14 cellular contexts compared by ENCODE assay signal in the genomic region with DNA sequence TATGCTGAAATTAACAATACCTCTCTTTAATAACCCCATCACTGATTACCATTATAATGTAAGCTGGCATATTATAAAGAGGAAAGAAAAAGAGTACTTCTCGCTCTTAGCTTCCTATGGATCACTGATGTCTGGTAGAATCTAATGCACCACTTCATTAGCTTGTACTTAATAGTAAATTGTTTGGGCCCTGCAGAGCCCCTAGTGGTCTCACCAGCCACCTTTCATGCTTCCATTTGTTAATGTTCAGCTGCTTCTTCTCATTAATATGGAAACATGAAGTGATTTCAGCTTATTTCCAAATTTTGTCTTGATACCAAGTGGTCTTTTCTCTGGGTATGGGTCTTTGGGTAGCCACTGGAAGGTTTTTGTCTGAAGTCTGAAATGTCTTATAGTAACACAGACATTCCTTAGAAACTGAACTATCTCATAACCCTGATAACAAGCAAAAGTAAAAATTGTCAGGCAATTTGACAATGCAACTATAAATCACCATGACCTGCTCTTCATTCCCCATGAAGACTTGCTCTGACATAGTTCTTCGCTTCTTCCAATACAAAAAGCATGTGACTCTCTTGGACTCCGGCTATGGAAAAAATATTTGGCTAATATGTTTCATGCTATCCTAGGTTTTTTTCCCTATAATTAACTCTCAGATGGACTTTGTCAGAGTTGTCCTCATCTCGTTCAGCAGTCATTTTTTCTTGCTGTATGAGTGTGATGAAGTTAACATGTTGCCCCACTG.
DNase-seq lines count a peak whose midpoint lies in the region; ATAC-seq, FAIRE-seq and TF ChIP-seq lines count a peak whose summit lies in the region.
"Had no signal": no experiment of that assay in that cellular context is flagged by ENCODE, and none has a peak within 500 bp of the region (broad histone marks: within the 10 kb centered on the region; RNA-seq: fewer than 3 reads in every experiment).

No MANE protein-coding gene starts in this region.

- TF ChIP-seq CTCF in GM12878 (IDR thresholded peaks at IDR 0.05 in 2 of 3, conservative IDR thresholded peaks at IDR 0.05 in 1 of 3; ENCODE audit: control insufficient read depth in 2 of 3, extremely low read depth in 1 of 3, insufficient read depth in 1 of 3, low read depth in 3 of 3, low read length in 3 of 3) (peak in 2 of 3 experiments; percentile 16 to 39; a peak in 2 of 6 replicates), nephron (IDR thresholded peaks at IDR 0.05; ENCODE audit: unreplicated experiment in 3 of 3) (peak in 2 of 3 experiments; percentile 28 to 31), GM10248 (IDR thresholded peaks at IDR 0.05; ENCODE audit: control extremely low read depth, extremely low read depth, low read depth, missing control alignments) (no peak), transverse colon (IDR thresholded peaks at IDR 0.05) (no peak), spleen (IDR thresholded peaks at IDR 0.05 in 8 of 11, conservative IDR thresholded peaks at IDR 0.05 in 3 of 11) (no peak)

- no peaks in the 10 kb centered on the region for H3K27me3 Mint-ChIP-seq in nephron (ENCODE audit: low read depth)

- H3K4me2 ChIP-seq in Karpas-422 (ENCODE audit: low read depth, low read length, poor library complexity, severe bottlenecking) (no peak overlapping the region), GM12878 (ENCODE audit: control insufficient read depth, insufficient read depth) (no peak overlapping the region)

- no peaks in the 10 kb centered on the region for H3K4me1 ChIP-seq in Karpas-422 (ENCODE audit: low read length)
- no peaks in the 10 kb centered on the region for H3K4me1 ChIP-seq in GM12878 (ENCODE audit: control insufficient read depth, insufficient read depth, low read length)
- H3K4me1 ChIP-seq in transverse colon, result no peaks in the 10 kb centered on the region
- peaks cover 0 to 13% (median 0%) of the 10 kb centered on the region in 6 donors for H3K4me1 ChIP-seq in spleen
- H3K4me1 ChIP-seq: colonic mucosa had no signal

- CTCF ChIA-PET in GM12878 (lab: Yijun Ruan, JAX) (interaction anchor here (0.8 to 1.3 kb wide), 4 partner anchors 9 to 384 kb away, joined by 3 to 4 read pairs (median 4); no protein-coding TSS in a partner anchor), GM10248 (lab: Yijun Ruan, JAX) (interaction anchor here (0.9 to 2.0 kb wide), 7 partner anchors 9 to 182 kb away, joined by 3 to 6 read pairs (median 5); no protein-coding TSS in a partner anchor)

- no TSS peak for BruUV-seq in GM12878 (replicated peaks; lab: Mats Ljungman, UMichigan)

- H3K4me1 Mint-ChIP-seq in nephron, result peaks cover 19% of the 10 kb centered on the region

- no peak overlapping the region for H2AFZ ChIP-seq in Karpas-422 (ENCODE audit: low read length)
- H2AFZ ChIP-seq in GM12878 (ENCODE audit: control insufficient read depth, low read depth, low read length), result no peak overlapping the region

- TF ChIP-seq POLR2A in GM12878 (IDR thresholded peaks at IDR 0.05; ENCODE audit: low read depth, low read length) (no peak), transverse colon (IDR thresholded peaks at IDR 0.05) (no peak), spleen (IDR thresholded peaks at IDR 0.05) (no peak)

- H3K27ac ChIP-seq in Karpas-422 (ENCODE audit: low read length), result no peak overlapping the region
- H3K27ac ChIP-seq in GM12878 (ENCODE audit: control insufficient read depth, insufficient read depth), result no peak overlapping the region
- no peak overlapping the region for H3K27ac ChIP-seq in transverse colon
- H3K27ac ChIP-seq in spleen, result no peak overlapping the region
- H3K27ac ChIP-seq: colonic mucosa, HL-60 had no signal

- H3K9me3 ChIP-seq in Karpas-422 (ENCODE audit: low read length) (no peaks in the 10 kb centered on the region), GM12878 (replicated peaks; ENCODE audit: control insufficient read depth, insufficient read depth, low read length) (no peaks in the 10 kb centered on the region), transverse colon (no peaks in the 10 kb centered on the region), spleen (no peaks in the 10 kb centered on the region)
- H3K9me3 ChIP-seq: colonic mucosa had no signal

- TF ChIP-seq EP300 in GM12878 (IDR thresholded peaks at IDR 0.05; ENCODE audit: borderline replicate concordance in 1 of 2, control insufficient read depth in 1 of 2, low read depth in 2 of 2, low read length in 2 of 2) (no peak), transverse colon (IDR thresholded peaks at IDR 0.05; ENCODE audit: low read depth) (no peak)

- SMC1A ChIA-PET in GM12878 (lab: Charles Lee; ENCODE audit: uncharacterized antibody, unreplicated experiment), result interaction anchor here (0.7 to 2.1 kb wide), 7 partner anchors 9 to 159 kb away, joined by 3 to 7 read pairs (median 3); no protein-coding TSS in a partner anchor

- ATAC-seq in GM12878, result peak; percentile 63

- no peaks in the 10 kb centered on the region for H3K36me3 ChIP-seq in Karpas-422 (ENCODE audit: insufficient read depth, low read length)
- no peaks in the 10 kb centered on the region for H3K36me3 ChIP-seq in GM12878 (ENCODE audit: control insufficient read depth in 2 of 2, insufficient read depth in 2 of 2, low read length in 1 of 2)
- no peaks in the 10 kb centered on the region for H3K36me3 ChIP-seq in transverse colon
- H3K36me3 ChIP-seq in spleen, result no peaks in the 10 kb centered on the region
- H3K36me3 ChIP-seq: colonic mucosa had no signal

- H3K27ac Mint-ChIP-seq in nephron, result no peak overlapping the region

- H3K9ac ChIP-seq in Karpas-422 (ENCODE audit: low read length) (no peak overlapping the region), GM12878 (ENCODE audit: control insufficient read depth, insufficient read depth, low read length) (no peak overlapping the region)

- H3K79me2 ChIP-seq in Karpas-422 (ENCODE audit: low read length) (no peaks in the 10 kb centered on the region), GM12878 (ENCODE audit: control insufficient read depth, insufficient read depth, low read length) (no peaks in the 10 kb centered on the region)

- intact Hi-C loops in GM12878 (cut with micrococcal nuclease; ENCODE audit: unreplicated experiment) (loop anchor here (5.0 kb wide), 1 partner anchor 154 kb away; no protein-coding TSS in a partner anchor), transverse colon (cut with DNase I; ENCODE audit: low total_unique reads) (no loop called here), spleen (cut with DNase I; ENCODE audit: low total_unique reads) (no loop called here)

- peak; percentile 22; the same call in 1 of the 2 replicates for TF ChIP-seq RAD21 in GM12878 (IDR thresholded peaks at IDR 0.05; ENCODE audit: insufficient read depth, low read depth, low read length)

- no peaks in the 10 kb centered on the region for H3K9me3 Mint-ChIP-seq in nephron

- POLR2A ChIA-PET in GM12878 (lab: Charles Lee), result no interaction called here
- POLR2A ChIA-PET in GM10248 (lab: Yijun Ruan, JAX), result no interaction called here

- H3K4me3 Mint-ChIP-seq in nephron, result no peak overlapping the region

- 66% methylated on average over 4 of the region's 4 CpGs for whole genome bisulfite sequencing in GM12878 (ENCODE audit: insufficient coverage, insufficient replicate concordance, low lambda C conversion rate, missing lambda C conversion rate)
- 68 to 73% methylated on average over 4 of the region's 4 CpGs for WGBS in transverse colon (ENCODE audit: low coverage in 1 of 2), 2 donors
- WGBS in spleen, 5 donors, result 82 to 88% (median 83%) methylated on average over 4 of the region's 4 CpGs

- DNase-seq in ELR (ENCODE audit: low read depth) (peak; percentile 37), Karpas-422 (peak; percentile 52), GM12878 (ENCODE audit: low read depth, low spot score) (no peak), GM10248 (ENCODE audit: extremely low spot score) (no peak), RKO (ENCODE audit: low spot score) (no peak), transverse colon (no peak), spleen (no peak)
- DNase-seq: activated CD4-positive, CD25-positive, alpha-beta regulatory T cell treated with anti-CD3 and anti-CD28 coated beads, Interleukin-2, amount 50 U/mL, for 72 hours; activated effector memory CD4-positive, alpha-beta T cell treated with anti-CD3 and anti-CD28 coated beads, Interleukin-2, amount 50 U/mL, for 16 hours; colonic mucosa; EL; NCI-H1436 had no signal

- no peaks in the 10 kb centered on the region for H3K36me3 Mint-ChIP-seq in nephron (ENCODE audit: low read depth)

- FAIRE-seq in GM12878 (lab: Jason Lieb, UNC), result no peak

- in situ Hi-C loops in GM12878 (cut with MboI) (no loop called here), transverse colon (cut with MboI; ENCODE audit: low pct_ligation_motif_present in 1 of 4, low pct_unique_long_range_greater_than_20kb in 1 of 4, low sequenced_read_pairs in 3 of 4) (no loop called here)

- RAD21 ChIA-PET in GM12878 (lab: Charles Lee; ENCODE audit: unreplicated experiment), result interaction anchor here (1.2 kb wide), 1 partner anchor 155 kb away, joined by 4 read pairs; no protein-coding TSS in a partner anchor

- H3K27me3 ChIP-seq in Karpas-422 (ENCODE audit: low read length) (no peaks in the 10 kb centered on the region), GM12878 (replicated peaks in 1 of 2; ENCODE audit: control insufficient read depth in 2 of 2, insufficient read depth in 2 of 2, low read length in 1 of 2) (no peaks in the 10 kb centered on the region), transverse colon (no peaks in the 10 kb centered on the region), spleen (replicated peaks in 1 of 7) (no peaks in the 10 kb centered on the region)
- H3K27me3 ChIP-seq: colonic mucosa had no signal

- H3K9me2 ChIP-seq in Karpas-422 (replicated peaks; ENCODE audit: insufficient read depth, low read length), result no peaks in the 10 kb centered on the region

- H4K20me1 ChIP-seq in Karpas-422 (ENCODE audit: insufficient read depth, low read depth, low read length) (no peaks in the 10 kb centered on the region), GM12878 (ENCODE audit: control insufficient read depth, insufficient read depth) (no peaks in the 10 kb centered on the region)

- H3K4me3 ChIP-seq in Karpas-422 (ENCODE audit: low read length), result no peak overlapping the region
- no peak overlapping the region for H3K4me3 ChIP-seq in GM12878
- H3K4me3 ChIP-seq in transverse colon, result no peak overlapping the region
- H3K4me3 ChIP-seq in spleen, result no peak overlapping the region
- H3K4me3 ChIP-seq: colonic mucosa had no signal

TF ChIP-seq in GM12878, 131 proteins besides CTCF, POLR2A, EP300 and RAD21 (continues in another document):
- TF ChIP-seq CEBPB (IDR thresholded peaks at IDR 0.05; ENCODE audit: borderline replicate concordance in 1 of 2, low read depth in 2 of 2, low read length in 2 of 2), result no peak
- TF ChIP-seq HDAC6 (IDR thresholded peaks at IDR 0.05; ENCODE audit: unreplicated experiment), result no peak

Comparison
In these comparisons a context has a peak if more than half of its experiments do, and no peak if none do; other contexts are left out.
1. DNase-seq: peak in ELR (single experiment) and Karpas-422 (single experiment); none in GM12878 (single experiment), GM10248 (single experiment), RKO (single experiment), transverse colon (single experiment) and spleen (single experiment).
2. CTCF ChIP-seq: peak in GM12878 (2 of 3) and nephron (2 of 3); none in GM10248 (single experiment), transverse colon (0 of 5) and spleen (0 of 11).